In genomic region chr7:4809691-4810090, GRCh38 we compare ENCODE assay signal across 21 cellular contexts. TPM values are rescaled to one million over a fixed set of nuclear protein-coding genes. Genes with fewer than 3 reads are reported as not detected.
DNase-seq lines count a peak whose midpoint lies in the region; ATAC-seq and TF ChIP-seq lines count a peak whose summit lies in the region.
"Had no signal": no experiment of that assay in that cellular context is flagged by ENCODE, and none has a peak within 500 bp of the region (broad histone marks: within the 10 kb centered on the region; RNA-seq: fewer than 3 reads in every experiment).

No MANE protein-coding gene starts in this region.

- H3K27ac ChIP-seq in left ventricle myocardium inferior (replicated peaks) = peak overlapping the region; percentile 61
- H3K27ac ChIP-seq: colonic mucosa, PC-9 had no signal

- TF ChIP-seq CTCF in left ventricle myocardium inferior (IDR thresholded peaks at IDR 0.05; ENCODE audit: borderline replicate concordance) (no peak), foreskin fibroblast (IDR thresholded peaks at IDR 0.05; ENCODE audit: low read depth, low read length) (no peak)

- H3K4me3 Mint-ChIP-seq in activated naive CD8-positive, alpha-beta T cell treated with anti-CD3 and anti-CD28 coated beads for 36 hours = peak overlapping the region; percentile 29
- peak overlapping the region; percentile 46 for H3K4me3 Mint-ChIP-seq in memory B cell
- H3K4me3 Mint-ChIP-seq: endodermal cell, H9, type B pancreatic cell had no signal

- H3K27me3 Mint-ChIP-seq in activated naive CD8-positive, alpha-beta T cell treated with anti-CD3 and anti-CD28 coated beads for 36 hours = peaks cover 24% of the 10 kb centered on the region
- peaks cover 30% of the 10 kb centered on the region for H3K27me3 Mint-ChIP-seq in memory B cell

- H3K9me3 Mint-ChIP-seq in activated naive CD8-positive, alpha-beta T cell treated with anti-CD3 and anti-CD28 coated beads for 36 hours = no peaks in the 10 kb centered on the region
- H3K9me3 Mint-ChIP-seq in memory B cell = peaks cover 3% of the 10 kb centered on the region
- H3K9me3 Mint-ChIP-seq: type B pancreatic cell had no signal

- intact Hi-C loops in left ventricle myocardium inferior (cut with micrococcal nuclease) (no loop called here), left ventricle myocardium superior (cut with micrococcal nuclease) (no loop called here)

- DNase-seq in left ventricle myocardium inferior (no peak), left ventricle myocardium superior (no peak), memory B cell (ENCODE audit: low spot score in 2 of 2) (no peak), NCI-H2029 treated with DMSO at 0.1 percent for 48 hours (lab: John Stamatoyannopoulos, UW) (no peak), foreskin fibroblast (no peak), GM19240 (ENCODE audit: insufficient read length, low spot score) (no peak)
- DNase-seq in activated naive CD8-positive, alpha-beta T cell treated with anti-CD3 and anti-CD28 coated beads for 36 hours = no peak
- DNase-seq: colonic mucosa, DMS153, endodermal cell, IMR-90, NCI-H1105 treated with DMSO at 0.1 percent for 48 hours, NCI-H2081 treated with DMSO at 0.1 percent for 48 hours, NCI-H446 treated with DMSO at 0.1 percent for 48 hours, occipital lobe, PC-9, SIG-M5 had no signal

- H3K36me3 ChIP-seq in left ventricle myocardium inferior = peaks cover 11% of the 10 kb centered on the region
- H3K36me3 ChIP-seq: colonic mucosa had no signal

- ATAC-seq in left ventricle myocardium superior (no peak), memory B cell (ENCODE audit: low read depth) (no peak), GM21423 (IDR thresholded peaks at IDR 0.05; ENCODE audit: unreplicated experiment) (no peak)

- H3K4me3 ChIP-seq in left ventricle myocardium inferior = peak overlapping the region; percentile 25
- no peak overlapping the region for H3K4me3 ChIP-seq in foreskin fibroblast (ENCODE audit: low read depth in 1 of 2, low read length in 2 of 2)
- H3K4me3 ChIP-seq: colonic mucosa, PC-9 had no signal

- peaks cover 5% of the 10 kb centered on the region for H3K4me1 ChIP-seq in left ventricle myocardium inferior
- H3K4me1 ChIP-seq: colonic mucosa had no signal

- H3K27ac Mint-ChIP-seq in activated naive CD8-positive, alpha-beta T cell treated with anti-CD3 and anti-CD28 coated beads for 36 hours = peak overlapping the region; percentile 29
- H3K27ac Mint-ChIP-seq in memory B cell = no peak overlapping the region
- H3K27ac Mint-ChIP-seq: activated CD4-positive, alpha-beta T cell treated with anti-CD3 and anti-CD28 coated beads for 36 hours; endodermal cell; type B pancreatic cell had no signal

- peaks cover 5% of the 10 kb centered on the region for H3K27me3 ChIP-seq in left ventricle myocardium inferior (ENCODE audit: low read depth)
- H3K27me3 ChIP-seq: colonic mucosa had no signal

- peaks cover 6% of the 10 kb centered on the region for H3K4me1 Mint-ChIP-seq in activated naive CD8-positive, alpha-beta T cell treated with anti-CD3 and anti-CD28 coated beads for 36 hours
- H3K4me1 Mint-ChIP-seq in memory B cell = peaks cover 8% of the 10 kb centered on the region
- H3K4me1 Mint-ChIP-seq: endodermal cell had no signal

- no peaks in the 10 kb centered on the region for H3K36me3 Mint-ChIP-seq in activated naive CD8-positive, alpha-beta T cell treated with anti-CD3 and anti-CD28 coated beads for 36 hours
- H3K36me3 Mint-ChIP-seq in memory B cell = peaks cover 2% of the 10 kb centered on the region

- no peaks in the 10 kb centered on the region for H3K9me3 ChIP-seq in left ventricle myocardium inferior (replicated peaks)
- H3K9me3 ChIP-seq: colonic mucosa had no signal

RNA-seq across cellular contexts. Expression of gene AP5Z1, which starts 34.3 kb away (rescaled TPM):
- total RNA-seq in left ventricle myocardium inferior (13.4 TPM), left ventricle myocardium superior (10.5 TPM)
- 10 to 100 TPM; 43.1 to 47.1 TPM for total RNA-seq in activated naive CD8-positive, alpha-beta T cell treated with anti-CD3 and anti-CD28 coated beads for 36 hours

RNA-seq across cellular contexts. Expression of gene PAPOLB, which starts 52.1 kb away (rescaled TPM):
- total RNA-seq in left ventricle myocardium inferior = 0.05 TPM
- 0.05 TPM for total RNA-seq in left ventricle myocardium superior
- under 1 TPM in 1 of 2 experiments, not detected in 1; 0.04 TPM for total RNA-seq in activated naive CD8-positive, alpha-beta T cell treated with anti-CD3 and anti-CD28 coated beads for 36 hours
- total RNA-seq: activated CD4-positive, alpha-beta T cell treated with anti-CD3 and anti-CD28 coated beads for 36 hours; PC-9 had no signal
